In genomic region chr16:23255000-23255399, GRCh38 we compare ENCODE assay signal across 21 cellular contexts. TPM values are rescaled to one million over a fixed set of nuclear protein-coding genes. Genes with fewer than 3 reads are reported as not detected.
"Had no signal": no experiment of that assay in that cellular context is flagged by ENCODE, and none has a peak within 500 bp of the region (broad histone marks: within the 10 kb centered on the region; RNA-seq: fewer than 3 reads in every experiment).

No MANE protein-coding gene starts in this region.

- H3K4me1 Mint-ChIP-seq: naive thymus-derived CD4-positive, alpha-beta T cell; nephron progenitor cell had no signal

- ATAC-seq: heart left ventricle; left colon; left ventricle myocardium superior; naive thymus-derived CD4-positive, alpha-beta T cell had no signal

- H3K27ac Mint-ChIP-seq: naive thymus-derived CD4-positive, alpha-beta T cell; nephron progenitor cell had no signal

- H3K27me3 ChIP-seq: dorsolateral prefrontal cortex, neutrophil, sigmoid colon, upper lobe of left lung, uterus had no signal

- DNase-seq: cortex of kidney; dorsolateral prefrontal cortex; effector CD8-positive, alpha-beta T cell; foreskin melanocyte; heart left ventricle; hippocampal formation; left colon; left ventricle myocardium superior; nephron progenitor cell; sigmoid colon; stimulated activated CD4-positive, alpha-beta T cell treated with anti-CD3 and anti-CD28 coated beads, Interleukin-4, amount 100 ng/mL, for 4 hours; tibial artery; upper lobe of left lung; uterus had no signal

- H3K36me3 ChIP-seq: heart left ventricle, neutrophil, right atrium auricular region, sigmoid colon, tibial artery, upper lobe of left lung, uterus had no signal

- H3K27ac ChIP-seq: dorsolateral prefrontal cortex, heart left ventricle, neutrophil, right atrium auricular region, sigmoid colon, skin epidermis, tibial artery, upper lobe of left lung, uterus had no signal

- H3K4me3 Mint-ChIP-seq: naive thymus-derived CD4-positive, alpha-beta T cell; nephron progenitor cell had no signal

- H3K4me3 ChIP-seq: dorsolateral prefrontal cortex, heart left ventricle, right atrium auricular region, sigmoid colon, skin epidermis, tibial artery, upper lobe of left lung, uterus had no signal

- H3K4me1 ChIP-seq: heart left ventricle, right atrium auricular region, sigmoid colon, tibial artery, upper lobe of left lung, uterus had no signal

- H3K36me3 Mint-ChIP-seq: naive thymus-derived CD4-positive, alpha-beta T cell had no signal

- H3K9me3 ChIP-seq: neutrophil, right atrium auricular region, tibial artery, upper lobe of left lung, uterus had no signal

RNA-seq across cellular contexts. Expression of gene SCNN1B, which starts 47.1 kb away (rescaled TPM):
- total RNA-seq: mononuclear cell; naive thymus-derived CD4-positive, alpha-beta T cell; osteocyte; temporal lobe had no signal
- polyA plus RNA-seq: naive thymus-derived CD4-positive, alpha-beta T cell had no signal
